ENCODE assay signal across 8 cellular contexts in genomic region chr17:76710863-76711611, GRCh38. TPM values are rescaled to one million over a fixed set of nuclear protein-coding genes. Genes with fewer than 3 reads are reported as not detected.
A peak's percentile ranks its signal among the peaks of the same experiment; 100 is the strongest.
DNase-seq lines count a peak whose midpoint lies in the region; ATAC-seq and TF ChIP-seq lines count a peak whose summit lies in the region.

Gene MXRA7 (minus strand): TSS chr17:76710965. CDS start chr17:76710946, 19 bp downstream.

- POLR2A ChIA-PET in activated B cell treated with CpG ODN at 0.5 μM for 24 hours (lab: Charles Lee), result interaction anchor here (0.6 to 1.4 kb wide), 4 partner anchors 17 to 779 kb away, joined by 4 to 9 read pairs (median 4); partner anchors contain the start of gene SRSF2

- H3K4me3 Mint-ChIP-seq in activated B cell treated with CpG ODN at 0.5 μM for 24 hours, result peak within 1 kb of the TSS; percentile 72
- peak within 1 kb of the TSS; percentile 72 for H3K4me3 Mint-ChIP-seq in central memory CD8-positive, alpha-beta T cell
- peak within 1 kb of the TSS; percentile 79 to 84 (median 81) for H3K4me3 Mint-ChIP-seq in immature natural killer cell

- no peaks in the 10 kb centered on the region for H3K9me3 ChIP-seq in skeletal muscle satellite cell (replicated peaks; ENCODE audit: low read length)

- intact Hi-C loops in activated B cell treated with CpG ODN at 0.5 μM for 24 hours (cut with micrococcal nuclease), result loop anchor here (1.0 kb wide), 1 partner anchor 15 kb away; the partner anchor contains the start of genes JMJD6 and METTL23

- H3K27me3 Mint-ChIP-seq in activated B cell treated with CpG ODN at 0.5 μM for 24 hours (no peaks in the 10 kb centered on the region), immature natural killer cell (ENCODE audit: low read depth in 3 of 3) (peaks cover 10 to 24% (median 19%) of the 10 kb centered on the region in 3 donors)
- H3K27me3 Mint-ChIP-seq in central memory CD8-positive, alpha-beta T cell, result no peaks in the 10 kb centered on the region

- H3K27me3 ChIP-seq in skeletal muscle satellite cell (ENCODE audit: control insufficient read depth, insufficient read depth, low read length), result no peaks in the 10 kb centered on the region

- H3K4me3 ChIP-seq in skeletal muscle satellite cell (ENCODE audit: low read length), result peak within 1 kb of the TSS; percentile 78

- DNase-seq in ELR (ENCODE audit: low read depth) (peak; percentile 87), LoVo (ENCODE audit: low spot score) (peak; percentile 68), activated B cell treated with CpG ODN at 0.5 μM for 24 hours (peak; percentile 73), immature natural killer cell (peak; percentile 77 to 80 (median 79))
- DNase-seq in central memory CD8-positive, alpha-beta T cell (ENCODE audit: low spot score in 2 of 2), result peak; percentile 32 to 33

- H3K9me3 Mint-ChIP-seq in activated B cell treated with CpG ODN at 0.5 μM for 24 hours, result no peaks in the 10 kb centered on the region
- H3K9me3 Mint-ChIP-seq in central memory CD8-positive, alpha-beta T cell, result no peaks in the 10 kb centered on the region
- no peaks in the 10 kb centered on the region for H3K9me3 Mint-ChIP-seq in immature natural killer cell

- H3K36me3 Mint-ChIP-seq in activated B cell treated with CpG ODN at 0.5 μM for 24 hours (ENCODE audit: low read depth) (peaks cover 26% of the 10 kb centered on the region), immature natural killer cell (peaks cover 7 to 9% (median 8%) of the 10 kb centered on the region in 3 donors)
- H3K36me3 Mint-ChIP-seq in central memory CD8-positive, alpha-beta T cell (ENCODE audit: insufficient read depth), result peaks cover 22% of the 10 kb centered on the region

- peaks cover 46% of the 10 kb centered on the region for H3K4me1 ChIP-seq in skeletal muscle satellite cell (ENCODE audit: control insufficient read depth, insufficient read depth, low read length)

- H3K36me3 ChIP-seq in skeletal muscle satellite cell (ENCODE audit: insufficient read depth, low read length), result peaks cover 36% of the 10 kb centered on the region

- H3K27ac Mint-ChIP-seq in activated B cell treated with CpG ODN at 0.5 μM for 24 hours (no peak within 1 kb of the TSS), immature natural killer cell (peak within 1 kb of the TSS; percentile 82 to 95 (median 88))
- H3K27ac Mint-ChIP-seq in central memory CD8-positive, alpha-beta T cell (ENCODE audit: low read depth), result no peak within 1 kb of the TSS

- CTCF ChIA-PET in activated B cell treated with CpG ODN at 0.5 μM for 24 hours (lab: Charles Lee), result interaction anchor here (1.3 kb wide), 1 partner anchor 29 kb away, joined by 5 read pairs; no protein-coding TSS in a partner anchor

- TF ChIP-seq CTCF in activated B cell treated with CpG ODN at 0.5 μM for 24 hours (IDR thresholded peaks at IDR 0.05), result no peak

- peaks cover 23% of the 10 kb centered on the region for H3K4me1 Mint-ChIP-seq in activated B cell treated with CpG ODN at 0.5 μM for 24 hours
- H3K4me1 Mint-ChIP-seq in central memory CD8-positive, alpha-beta T cell, result peaks cover 32% of the 10 kb centered on the region
- H3K4me1 Mint-ChIP-seq in immature natural killer cell, result peaks cover 40 to 60% of the 10 kb centered on the region in 2 donors

- ATAC-seq in activated B cell treated with CpG ODN at 0.5 μM for 24 hours (ENCODE audit: low read depth), result peak; percentile 88
- ATAC-seq in central memory CD8-positive, alpha-beta T cell (replicated peaks; ENCODE audit: extremely low read depth, poor library complexity, severe bottlenecking), result peak; percentile 34
- ATAC-seq in HG03139 (IDR thresholded peaks at IDR 0.05; ENCODE audit: unreplicated experiment), result no peak
- ATAC-seq in GM18873 (IDR thresholded peaks at IDR 0.05; ENCODE audit: low FRiP score, unreplicated experiment), result no peak

- peak within 1 kb of the TSS; percentile 90 for H3K4me2 ChIP-seq in skeletal muscle satellite cell (ENCODE audit: low read length)

- peak within 1 kb of the TSS; percentile 94 for H3K9ac ChIP-seq in skeletal muscle satellite cell (ENCODE audit: low read depth, low read length)

RNA-seq across cellular contexts. Expression of gene MXRA7, which starts in this region (rescaled TPM):
- total RNA-seq in activated B cell treated with CpG ODN at 0.5 μM for 24 hours, result 13.5 and 13.8 TPM in 2 replicates
- polyA plus RNA-seq in immature natural killer cell, result 10 to 100 TPM; 23.6 to 60.6 (median 56.7) TPM
- 186 and 268 TPM in 2 replicates for total RNA-seq in skeletal muscle satellite cell (2012; rRNA removed)

Comparison
In these comparisons a context has a peak if more than half of its experiments do, and no peak if none do; other contexts are left out.
1. DNase-seq: peak in every context shown above with its lines; median percentile 87 in ELR; 79 in immature natural killer cell; 73 in activated B cell treated with CpG ODN at 0.5 μM for 24 hours; 68 in LoVo; 32 in central memory CD8-positive, alpha-beta T cell.
2. ATAC-seq: peak in activated B cell treated with CpG ODN at 0.5 μM for 24 hours (single experiment) and central memory CD8-positive, alpha-beta T cell (single experiment); none in HG03139 (single experiment) and GM18873 (single experiment).
3. H3K27ac Mint-ChIP-seq: peak in immature natural killer cell (6 of 6); none in activated B cell treated with CpG ODN at 0.5 μM for 24 hours (single experiment) and central memory CD8-positive, alpha-beta T cell (single experiment).
4. Peak in every context shown above with its lines, with median percentiles within 50 percentile points of each other: H3K4me3 Mint-ChIP-seq.